ENCODE assay signal across 16 cellular contexts in the genomic region with DNA sequence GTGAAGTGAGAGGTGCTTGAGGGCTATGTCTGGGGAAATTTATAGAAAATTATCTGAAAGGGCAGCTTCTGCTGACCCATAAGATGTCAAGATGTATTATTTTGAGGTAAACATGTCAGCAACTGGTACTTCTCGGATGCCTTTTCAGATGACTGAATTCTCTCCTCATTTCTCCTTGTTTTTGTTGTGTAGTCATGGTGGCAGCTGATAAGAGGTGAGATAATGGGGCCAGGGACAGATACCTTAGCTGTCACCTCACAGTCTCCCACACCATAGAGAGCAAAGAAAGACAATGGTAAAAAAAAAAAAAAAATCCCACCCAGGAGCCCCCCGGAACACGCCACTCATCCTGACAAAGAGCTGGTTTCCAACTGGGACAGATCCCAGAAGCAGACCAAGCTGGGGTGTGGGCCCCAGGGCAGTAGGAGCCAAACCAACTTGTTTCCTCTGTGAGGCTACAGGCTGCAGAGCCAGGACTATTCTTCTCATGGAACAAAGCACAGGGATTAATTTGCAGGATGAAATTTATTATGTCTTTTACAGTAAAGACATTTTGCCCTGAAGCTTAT.
"Had no signal": no experiment of that assay in that cellular context is flagged by ENCODE, and none has a peak within 500 bp of the region (broad histone marks: within the 10 kb centered on the region; RNA-seq: fewer than 3 reads in every experiment).

No MANE protein-coding gene starts in this region.

- H3K4me1 Mint-ChIP-seq: neural crest cell had no signal

- H3K4me1 ChIP-seq: sigmoid colon had no signal

- H3K4me3 ChIP-seq: ovary, sigmoid colon, thoracic aorta had no signal

- H3K36me3 ChIP-seq: ovary, sigmoid colon, thoracic aorta had no signal

- DNase-seq: activated CD4-positive, alpha-beta T cell treated with anti-CD3 and anti-CD28 coated beads, Interleukin-2, amount 50 U/mL, for 1 hour; activated CD4-positive, CD25-positive, alpha-beta regulatory T cell; activated CD8-positive, alpha-beta memory T cell treated with anti-CD3 and anti-CD28 coated beads for 24 hours; activated naive CD8-positive, alpha-beta T cell treated with anti-CD3 and anti-CD28 coated beads for 36 hours; amygdala; effector memory CD4-positive, alpha-beta T cell; kidney; ovary; sigmoid colon; stimulated activated CD4-positive, alpha-beta T cell treated with anti-CD3 and anti-CD28 coated beads, Interleukin-1b, Interleukin-23, amount 100 ng/mL, for 48 hours; SW 1271 had no signal

- H3K9me3 Mint-ChIP-seq: activated naive CD8-positive, alpha-beta T cell treated with anti-CD3 and anti-CD28 coated beads for 36 hours; brain; dendritic cell treated with granulocyte-macrophage colony-stimulating factor and Interleukin-4, amounts not matched to agents 40 ng/mL and 50 ng/mL, for 4 days; neural crest cell had no signal

- H3K27me3 Mint-ChIP-seq: brain; dendritic cell treated with granulocyte-macrophage colony-stimulating factor and Interleukin-4, amounts not matched to agents 40 ng/mL and 50 ng/mL, for 4 days had no signal

- H3K27ac Mint-ChIP-seq: activated naive CD8-positive, alpha-beta T cell treated with anti-CD3 and anti-CD28 coated beads for 36 hours; activated T-helper 1 cell treated with anti-CD3 and anti-CD28 coated beads, Interleukin-12 subunit alpha, Interleukin-12 subunit beta, Interleukin-2, Interleukin-4 antibody, amounts not matched to agents 30 ng/mL and 10 ng/mL and 1 ng/mL, durations not matched to agents 14 hours and 24 hours and 36 hours; dendritic cell treated with granulocyte-macrophage colony-stimulating factor and Interleukin-4, amounts not matched to agents 40 ng/mL and 50 ng/mL, for 4 days had no signal

- H3K9me3 ChIP-seq: ovary, sigmoid colon, thoracic aorta had no signal

- H3K27ac ChIP-seq: ovary, sigmoid colon, thoracic aorta had no signal

- H3K27me3 ChIP-seq: ovary, sigmoid colon had no signal

- H3K36me3 Mint-ChIP-seq: activated naive CD8-positive, alpha-beta T cell treated with anti-CD3 and anti-CD28 coated beads for 36 hours; brain had no signal

- H3K4me3 Mint-ChIP-seq: activated naive CD8-positive, alpha-beta T cell treated with anti-CD3 and anti-CD28 coated beads for 36 hours; activated T-helper 1 cell treated with anti-CD3 and anti-CD28 coated beads, Interleukin-12 subunit alpha, Interleukin-12 subunit beta, Interleukin-2, Interleukin-4 antibody, amounts not matched to agents 30 ng/mL and 10 ng/mL and 1 ng/mL, durations not matched to agents 14 hours and 24 hours and 36 hours; brain; dendritic cell treated with granulocyte-macrophage colony-stimulating factor and Interleukin-4, amounts not matched to agents 40 ng/mL and 50 ng/mL, for 4 days; neural crest cell had no signal
